8 cellular contexts compared by ENCODE assay signal in the genomic region with DNA sequence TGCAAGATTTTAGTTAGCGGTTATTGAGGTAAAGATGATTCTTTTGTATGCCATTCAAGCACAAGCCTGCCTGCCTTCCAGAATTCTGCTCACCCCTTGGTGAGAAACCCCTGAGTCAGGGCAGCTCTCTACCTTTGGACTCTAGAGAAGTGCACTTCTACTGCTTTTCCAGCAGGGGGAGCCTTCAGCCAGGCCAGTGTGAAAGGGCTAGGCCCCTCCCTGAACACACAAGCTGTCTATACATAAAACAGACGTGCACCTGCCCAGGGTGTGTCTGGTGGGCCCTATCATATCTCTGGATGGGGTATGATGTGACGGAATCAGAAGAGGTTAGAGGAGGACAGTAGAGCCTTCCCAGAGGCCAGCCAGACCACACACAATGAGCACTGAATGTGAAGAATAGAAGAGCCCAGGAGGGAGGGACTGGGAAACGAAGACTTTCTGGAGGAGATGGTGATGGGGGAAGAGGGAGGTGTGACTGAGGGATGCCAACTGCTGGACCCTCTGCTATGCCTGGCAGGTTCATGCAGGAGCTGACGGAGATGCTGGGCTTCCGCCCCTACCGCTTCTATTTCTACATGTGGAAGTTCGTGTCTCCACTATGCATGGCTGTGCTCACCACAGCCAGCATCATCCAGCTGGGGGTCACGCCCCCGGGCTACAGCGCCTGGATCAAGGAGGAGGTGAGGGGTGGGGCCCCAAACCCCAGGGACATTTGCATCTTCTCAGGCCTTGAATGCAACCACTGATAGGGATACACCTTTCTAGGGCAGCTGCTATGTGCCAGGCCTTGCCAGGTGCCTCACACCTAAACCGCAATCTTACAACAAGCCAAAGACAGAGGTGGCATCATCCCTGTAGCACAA. TPM values are rescaled to one million over a fixed set of nuclear protein-coding genes. Genes with fewer than 3 reads are reported as not detected.
DNase-seq lines count a peak whose midpoint lies in the region; ATAC-seq and TF ChIP-seq lines count a peak whose summit lies in the region.

No MANE protein-coding gene starts in this region.

- TF ChIP-seq EP300 in esophagus muscularis mucosa (IDR thresholded peaks at IDR 0.05), result no peak

- DNase-seq in activated effector memory CD4-positive, alpha-beta T cell treated with anti-CD3 and anti-CD28 coated beads, Interleukin-2, amount 50 U/mL, for 16 hours, result peak; percentile 81
- no peak for DNase-seq in activated effector memory CD4-positive, alpha-beta T cell treated with Interleukin-2 at 50 U/mL for 16 hours
- DNase-seq in NCI-H82 (lab: John Stamatoyannopoulos, UW), result peak; percentile 80
- peak; percentile 77 for DNase-seq in activated CD8-positive, alpha-beta memory T cell treated with anti-CD3 and anti-CD28 coated beads for 24 hours
- DNase-seq in esophagus muscularis mucosa (ENCODE audit: extremely low spot score), result no peak

- H3K27me3 ChIP-seq in esophagus muscularis mucosa, result no peaks in the 10 kb centered on the region
- H3K27me3 ChIP-seq in neutrophil, result peaks cover 7% of the 10 kb centered on the region

- TF ChIP-seq POLR2A in esophagus muscularis mucosa (IDR thresholded peaks at IDR 0.05; ENCODE audit: low read depth), result no peak

- H3K27ac ChIP-seq in esophagus muscularis mucosa (replicated peaks in 1 of 4) (no peak overlapping the region), neutrophil (no peak overlapping the region)

- H3K9me3 ChIP-seq in esophagus muscularis mucosa, result no peaks in the 10 kb centered on the region
- H3K9me3 ChIP-seq in neutrophil, result no peaks in the 10 kb centered on the region

- H3K4me1 ChIP-seq in esophagus muscularis mucosa (no peaks in the 10 kb centered on the region), neutrophil (ENCODE audit: control insufficient read depth in 1 of 2, insufficient read depth in 1 of 2, low read depth in 1 of 2, low read length in 1 of 2) (no peaks in the 10 kb centered on the region)

- ATAC-seq in HG03442 (IDR thresholded peaks at IDR 0.05; ENCODE audit: unreplicated experiment), result peak; percentile 70
- ATAC-seq in HG03139 (IDR thresholded peaks at IDR 0.05; ENCODE audit: unreplicated experiment), result no peak

- H3K36me3 ChIP-seq in esophagus muscularis mucosa (no peaks in the 10 kb centered on the region), neutrophil (no peaks in the 10 kb centered on the region)

- intact Hi-C loops in esophagus muscularis mucosa (cut with DNase I), result no loop called here

- TF ChIP-seq CTCF in esophagus muscularis mucosa (IDR thresholded peaks at IDR 0.05) (peak; percentile 75 to 91 (median 83)), neutrophil (IDR thresholded peaks at IDR 0.05) (peak; percentile 87)

- WGBS in esophagus muscularis mucosa, result 58% methylated on average over 12 of the region's 12 CpGs

- H3K4me3 ChIP-seq in esophagus muscularis mucosa, result no peak overlapping the region
- no peak overlapping the region for H3K4me3 ChIP-seq in neutrophil (ENCODE audit: low read depth in 1 of 2, low read length in 1 of 2)

RNA-seq across cellular contexts. Expression of gene KCNC4, which starts 13.0 kb away (rescaled TPM):
- total RNA-seq in esophagus muscularis mucosa, result 10 to 100 TPM in 2 of 4 donors, 1 to 10 TPM in 2; 4.6 to 18.0 (median 9.7) TPM

RNA-seq across cellular contexts. Expression of gene SLC6A17, which starts 46.9 kb away (rescaled TPM):
- total RNA-seq in esophagus muscularis mucosa, result 1 to 10 TPM in 1 of 4 donors, under 1 TPM in 3; 0.42 to 1.8 (median 0.57) TPM

Comparison
In these comparisons a context has a peak if more than half of its experiments do, and no peak if none do; other contexts are left out.
1. DNase-seq: peak in activated effector memory CD4-positive, alpha-beta T cell treated with anti-CD3 and anti-CD28 coated beads, Interleukin-2, amount 50 U/mL, for 16 hours (single experiment), NCI-H82 (single experiment) and activated CD8-positive, alpha-beta memory T cell treated with anti-CD3 and anti-CD28 coated beads for 24 hours (single experiment); none in activated effector memory CD4-positive, alpha-beta T cell treated with Interleukin-2 at 50 U/mL for 16 hours (single experiment) and esophagus muscularis mucosa (single experiment).